Comparison of ENCODE assay signal across 21 cellular contexts in genomic region chr7:49081076-49081475, GRCh38.
"Had no signal": no experiment of that assay in that cellular context is flagged by ENCODE, and none has a peak within 500 bp of the region (broad histone marks: within the 10 kb centered on the region; RNA-seq: fewer than 3 reads in every experiment).

No MANE protein-coding gene starts in this region.

- ATAC-seq: HepG2, SK-N-SH treated with all-trans-retinoic acid at 6 μM for 48 hours had no signal

- DNase-seq: IMR-90, Karpas-422, KG1, MG63, NCI-H1092, NCI-H1105 treated with DMSO at 0.1 percent for 48 hours, NCI-H1417 treated with DMSO at 0.1 percent for 48 hours, NCI-H146, NCI-H1694 treated with DMSO at 0.1 percent for 48 hours, NCI-H1930, NCI-H2081, NCI-H2107, NCI-H2227 treated with DMSO at 0.1 percent for 48 hours, NCI-H524, NCI-H526 treated with DMSO at 0.1 percent for 48 hours, NCI-H748 treated with DMSO at 0.1 percent for 48 hours, RPMI8226, SHP77 treated with DMSO at 0.1 percent for 48 hours, SJCRH30 had no signal

- H3K36me3 ChIP-seq: MG63, SJCRH30 had no signal

- H3K27ac ChIP-seq: SJCRH30 had no signal

- H3K4me3 ChIP-seq: MG63, SJCRH30 had no signal

- H3K4me1 ChIP-seq: SJCRH30 had no signal

- H3K27me3 ChIP-seq: MG63, SJCRH30 had no signal

- H3K9me3 ChIP-seq: MG63, SJCRH30 had no signal
